21 cellular contexts compared by ENCODE assay signal in genomic region chr12:109841356-109841755, GRCh38. TPM values are rescaled to one million over a fixed set of nuclear protein-coding genes. Genes with fewer than 3 reads are reported as not detected.
DNase-seq lines count a peak whose midpoint lies in the region; ATAC-seq and TF ChIP-seq lines count a peak whose summit lies in the region.
"Had no signal": no experiment of that assay in that cellular context is flagged by ENCODE, and none has a peak within 500 bp of the region (broad histone marks: within the 10 kb centered on the region; RNA-seq: fewer than 3 reads in every experiment).

No MANE protein-coding gene starts in this region.

- H3K4me1 Mint-ChIP-seq in MCF 10A (ENCODE audit: insufficient read depth, unreplicated experiment): peaks cover 17% of the 10 kb centered on the region
- H3K4me1 Mint-ChIP-seq in mesothelial cell of epicardium: no peaks in the 10 kb centered on the region

- no peak overlapping the region for H3K4ac ChIP-seq in neuronal stem cell (ENCODE audit: low read length)

- H3K18ac ChIP-seq in neuronal stem cell (ENCODE audit: low read length): peak overlapping the region; percentile 46

- H3K9me3 ChIP-seq in mammary epithelial cell (replicated peaks; ENCODE audit: insufficient read depth, low read length) (no peaks in the 10 kb centered on the region), OCI-LY7 (ENCODE audit: low read length) (no peaks in the 10 kb centered on the region), neuronal stem cell (replicated peaks in 1 of 2; ENCODE audit: control insufficient read depth in 2 of 2, insufficient read depth in 1 of 2, low read depth in 1 of 2, low read length in 2 of 2) (no peaks in the 10 kb centered on the region)
- H3K9me3 ChIP-seq: MG63, Peyer's patch, SJSA1 had no signal

- H3K36me3 ChIP-seq in mammary epithelial cell (ENCODE audit: insufficient read depth, low read length) (no peaks in the 10 kb centered on the region), OCI-LY7 (ENCODE audit: insufficient read depth, low read length) (no peaks in the 10 kb centered on the region), neuronal stem cell (replicated peaks in 1 of 2; ENCODE audit: control insufficient read depth in 2 of 2, insufficient read depth in 2 of 2, low read length in 2 of 2) (no peaks in the 10 kb centered on the region)
- H3K36me3 ChIP-seq: MG63, Peyer's patch, SJSA1 had no signal

- no peak overlapping the region for H3K4me2 ChIP-seq in mammary epithelial cell (ENCODE audit: insufficient read depth, low read depth, low read length)
- H3K4me2 ChIP-seq in OCI-LY7 (ENCODE audit: low read length): no peak overlapping the region
- H3K4me2 ChIP-seq in neuronal stem cell (ENCODE audit: insufficient read depth, low read length, poor library complexity, severe bottlenecking): no peak overlapping the region

- WGBS in mammary epithelial cell (ENCODE audit: low coverage, missing lambda C conversion rate): 100% methylated on average over 5 of the region's 9 CpGs
- no CpG with 5 or more reads among the region's 9 CpGs for WGBS in neuronal stem cell (ENCODE audit: extremely low coverage in 2 of 2, insufficient read length in 2 of 2, insufficient replicate concordance in 1 of 2), 2 donors

- in situ Hi-C loops in mammary epithelial cell (cut with MboI; ENCODE audit: low sequenced_read_pairs in 2 of 2): loop anchor here in 1 of 2 donors (5.0 kb wide), 1 partner anchor 39 kb away; no protein-coding TSS in a partner anchor
- in situ Hi-C loops in ACHN (cut with HindIII; ENCODE audit: low pct_ligation_motif_present, low pct_unique_long_range_greater_than_20kb, low sequenced_read_pairs): no loop called here

- H3K79me2 ChIP-seq in mammary epithelial cell (ENCODE audit: insufficient read depth, low read length) (no peaks in the 10 kb centered on the region), OCI-LY7 (ENCODE audit: insufficient read depth, low read depth, low read length) (no peaks in the 10 kb centered on the region)

- H3K4me3 ChIP-seq in mammary epithelial cell (replicated peaks in 1 of 3; ENCODE audit: insufficient read depth in 1 of 3, low read depth in 2 of 3, low read length in 3 of 3): no peak overlapping the region
- no peak overlapping the region for H3K4me3 ChIP-seq in OCI-LY7 (ENCODE audit: low read depth, low read length, poor library complexity, severe bottlenecking)
- no peak overlapping the region for H3K4me3 ChIP-seq in neuronal stem cell (ENCODE audit: low read length in 2 of 2)
- H3K4me3 ChIP-seq: MG63, Peyer's patch, SJSA1 had no signal

- ATAC-seq in GM21825 (IDR thresholded peaks at IDR 0.05; ENCODE audit: unreplicated experiment): no peak
- ATAC-seq: Right ventricle myocardium inferior had no signal

- dilution Hi-C loops in mammary epithelial cell (cut with HindIII; ENCODE audit: low sequenced_read_pairs): no loop called here

- H3K27me3 ChIP-seq in mammary epithelial cell (ENCODE audit: insufficient read depth, low read length) (no peaks in the 10 kb centered on the region), neuronal stem cell (ENCODE audit: control insufficient read depth in 3 of 3, insufficient read depth in 3 of 3, low read depth in 1 of 3, low read length in 3 of 3) (no peaks in the 10 kb centered on the region)
- H3K27me3 ChIP-seq: MG63, Peyer's patch, SJSA1 had no signal

- H3K79me1 ChIP-seq in neuronal stem cell (ENCODE audit: low read depth, low read length): no peaks in the 10 kb centered on the region

- peak overlapping the region; percentile 8 for H3K27ac ChIP-seq in mammary epithelial cell (ENCODE audit: insufficient read depth, low read depth, low read length)
- no peak overlapping the region for H3K27ac ChIP-seq in OCI-LY7 (ENCODE audit: low read depth, low read length, poor library complexity, severe bottlenecking)
- H3K27ac ChIP-seq in neuronal stem cell (replicated peaks; ENCODE audit: low read length): no peak overlapping the region
- H3K27ac ChIP-seq: C4-2B, Peyer's patch, SJSA1 had no signal

- intact Hi-C loops in mammary epithelial cell (cut with micrococcal nuclease): loop anchor here (10.0 kb wide), 1 partner anchor 327 kb away; no protein-coding TSS in a partner anchor
- intact Hi-C loops in MCF 10A (cut with micrococcal nuclease): no loop called here
- intact Hi-C loops in OCI-LY7 (cut with micrococcal nuclease; ENCODE audit: unreplicated experiment): no loop called here

- no peak overlapping the region for H3K14ac ChIP-seq in neuronal stem cell (ENCODE audit: low read length)

- CTCF ChIA-PET in mammary epithelial cell (lab: Charles Lee; ENCODE audit: low non-redundant PET): no interaction called here
- CTCF ChIA-PET in MCF 10A (lab: Yijun Ruan, JAX): interaction anchor here (0.9 to 14.3 kb wide), 2 partner anchors 24 to 35 kb away, joined by 3 to 300 read pairs; no protein-coding TSS in a partner anchor
- CTCF ChIA-PET in OCI-LY7 (lab: Charles Lee; ENCODE audit: unreplicated experiment): interaction anchor here (0.6 kb wide), 1 partner anchor 68 kb away, joined by 3 read pairs; no protein-coding TSS in a partner anchor

- no peak overlapping the region for H2BK12ac ChIP-seq in neuronal stem cell (ENCODE audit: low read length)

- BruUV-seq in mammary epithelial cell (replicated peaks; lab: Mats Ljungman, UMichigan): no TSS peak
- BruUV-seq in MCF 10A (replicated peaks; lab: Mats Ljungman, UMichigan): no TSS peak
- no TSS peak for BruUV-seq in OCI-LY7 (replicated peaks; lab: Mats Ljungman, UMichigan)

- H4K91ac ChIP-seq in neuronal stem cell (ENCODE audit: low read depth, low read length, poor library complexity): no peak overlapping the region

- H3K9ac ChIP-seq in mammary epithelial cell (ENCODE audit: insufficient read depth, low read length) (no peak overlapping the region), neuronal stem cell (ENCODE audit: low read depth, low read length, poor library complexity) (no peak overlapping the region)

- no peak overlapping the region for H2BK120ac ChIP-seq in neuronal stem cell (ENCODE audit: low read depth, low read length)

- H3K27ac Mint-ChIP-seq in MCF 10A (ENCODE audit: low read depth, unreplicated experiment): no peak overlapping the region
- H3K27ac Mint-ChIP-seq in mesothelial cell of epicardium: no peak overlapping the region

- H3K9me2 ChIP-seq in OCI-LY7 (ENCODE audit: insufficient read depth, low read length): no peaks in the 10 kb centered on the region

- H3K23ac ChIP-seq in neuronal stem cell (ENCODE audit: low read depth, low read length, poor library complexity): no peak overlapping the region

- H4K8ac ChIP-seq in neuronal stem cell (ENCODE audit: low read depth, low read length): no peak overlapping the region

- H2AK5ac ChIP-seq in neuronal stem cell (ENCODE audit: low read depth, low read length): peak overlapping the region; percentile 15

- no peaks in the 10 kb centered on the region for H3K9me3 Mint-ChIP-seq in MCF 10A (ENCODE audit: unreplicated experiment)
- no peaks in the 10 kb centered on the region for H3K9me3 Mint-ChIP-seq in mesothelial cell of epicardium
- H3K9me3 Mint-ChIP-seq: CD8-positive, alpha-beta memory T cell had no signal

- POLR2A ChIA-PET in MCF 10A (lab: Yijun Ruan, JAX): no interaction called here
- POLR2A ChIA-PET in OCI-LY7 (lab: Charles Lee): no interaction called here

- H3K4me3 Mint-ChIP-seq in MCF 10A (ENCODE audit: unreplicated experiment) (no peak overlapping the region), mesothelial cell of epicardium (no peak overlapping the region)
- H3K4me3 Mint-ChIP-seq: CD8-positive, alpha-beta memory T cell had no signal

- DNase-seq in mammary epithelial cell (no peak), MCF 10A (ENCODE audit: unreplicated experiment) (no peak), OCI-LY7 (ENCODE audit: low spot score) (no peak), neuronal stem cell (ENCODE audit: low spot score) (no peak), mesothelial cell of epicardium (ENCODE audit: low spot score in 2 of 2, unreplicated experiment in 2 of 2) (no peak), ACHN (no peak)
- DNase-seq: CD8-positive, alpha-beta memory T cell; GDM1; GOT3; Kasumi-1; NCI-H1048; NK-92 treated with Interleukin-12 subunit alpha and Interleukin-12 subunit beta, amount 100 ng/mL, for 24 hours; T-helper 1 cell had no signal

- H3K4me1 ChIP-seq in mammary epithelial cell (ENCODE audit: insufficient read depth, low read length) (peaks cover 42% of the 10 kb centered on the region), OCI-LY7 (ENCODE audit: insufficient read depth, low read length, poor library complexity, severe bottlenecking) (peaks cover 9% of the 10 kb centered on the region), neuronal stem cell (ENCODE audit: control insufficient read depth in 2 of 2, insufficient read depth in 1 of 2, low read depth in 1 of 2, low read length in 2 of 2) (peaks cover 3 to 10% of the 10 kb centered on the region in 2 donors)

- TF ChIP-seq CTCF in mammary epithelial cell (conservative IDR thresholded peaks at IDR 0.05 in 1 of 2, IDR thresholded peaks at IDR 0.05 in 1 of 2; ENCODE audit: extremely low read depth in 1 of 2, insufficient read depth in 1 of 2, low read depth in 1 of 2, low read length in 2 of 2) (no peak), MCF 10A (IDR thresholded peaks at IDR 0.05; ENCODE audit: unreplicated experiment) (no peak), OCI-LY7 (conservative IDR thresholded peaks at IDR 0.05; ENCODE audit: low read length) (peak; percentile 45), mesothelial cell of epicardium (IDR thresholded peaks at IDR 0.05; ENCODE audit: unreplicated experiment) (no peak)

- H2BK15ac ChIP-seq in neuronal stem cell (ENCODE audit: low read length): peak overlapping the region; percentile 8

- no peak overlapping the region for H2AFZ ChIP-seq in mammary epithelial cell (ENCODE audit: low read depth, low read length)
- no peak overlapping the region for H2AFZ ChIP-seq in OCI-LY7 (ENCODE audit: low read length)
- H2AFZ ChIP-seq in neuronal stem cell (ENCODE audit: low read length): no peak overlapping the region

- no peaks in the 10 kb centered on the region for H3K27me3 Mint-ChIP-seq in MCF 10A (ENCODE audit: insufficient read depth, unreplicated experiment)
- H3K27me3 Mint-ChIP-seq in mesothelial cell of epicardium (ENCODE audit: low read depth): no peaks in the 10 kb centered on the region

- H4K20me1 ChIP-seq in mammary epithelial cell (ENCODE audit: insufficient read depth, low read length) (no peaks in the 10 kb centered on the region), OCI-LY7 (ENCODE audit: insufficient read depth, low read length) (no peaks in the 10 kb centered on the region)

- H2BK5ac ChIP-seq in neuronal stem cell (ENCODE audit: low read length): no peak overlapping the region

- H3K36me3 Mint-ChIP-seq in MCF 10A (ENCODE audit: insufficient read depth, unreplicated experiment) (no peaks in the 10 kb centered on the region), mesothelial cell of epicardium (no peaks in the 10 kb centered on the region)
- H3K36me3 Mint-ChIP-seq: CD8-positive, alpha-beta memory T cell had no signal

RNA-seq across cellular contexts. Expression of gene TRPV4, which starts 8.2 kb away (rescaled TPM):
- 1 to 10 TPM; 3.5 to 9.5 TPM for total RNA-seq in mammary epithelial cell
- polyA plus RNA-seq in mammary epithelial cell: 12.1 TPM
- polyA minus RNA-seq in mammary epithelial cell: 4.7 TPM
- total RNA-seq in MCF 10A (2022): 0.09 and 0.15 TPM in 2 replicates
- total RNA-seq in OCI-LY7 (2014; rRNA removed; shearing (Covaris generic)): 2.1 TPM in 1 of 2 replicates, not detected in the other
- total RNA-seq in OCI-LY7 (2022): not detected in 2 replicates
- polyA plus RNA-seq in neuronal stem cell (2013, experiment 1 of 2): 3.5 TPM
- polyA plus RNA-seq in neuronal stem cell (2013, experiment 2 of 2): 3.6 TPM
- total RNA-seq in mesothelial cell of epicardium: 3.7 to 4.3 TPM (median 4.1 TPM) in 3 replicates
- total RNA-seq: A172; CD8-positive, alpha-beta memory T cell; NCI-H460 had no signal
- polyA plus RNA-seq: CD8-positive, alpha-beta memory T cell had no signal

RNA-seq across cellular contexts. Expression of gene GLTP, which starts 39.0 kb away (rescaled TPM):
- total RNA-seq in mammary epithelial cell (10 to 100 TPM; 60.2 to 63.8 TPM), MCF 10A (2022) (37.2 and 53.3 TPM in 2 replicates), OCI-LY7 (2022) (27.1 and 27.3 TPM in 2 replicates), mesothelial cell of epicardium (23.8 to 25.7 TPM (median 24.3 TPM) in 3 replicates)
- 63.0 TPM for polyA plus RNA-seq in mammary epithelial cell
- polyA minus RNA-seq in mammary epithelial cell: 65.7 TPM
- total RNA-seq in OCI-LY7 (2014; rRNA removed; shearing (Covaris generic)): 18.6 and 24.0 TPM in 2 replicates
- polyA plus RNA-seq in neuronal stem cell (2013, experiment 1 of 2): 23.7 TPM
- polyA plus RNA-seq in neuronal stem cell (2013, experiment 2 of 2): 24.7 TPM

RNA-seq across cellular contexts. Expression of gene TCHP, which starts 58.7 kb away (rescaled TPM):
- total RNA-seq in mammary epithelial cell (10 to 100 TPM in 1 of 2 donors, 1 to 10 TPM in 1; 4.0 to 19.4 TPM), MCF 10A (2022) (26.4 and 36.3 TPM in 2 replicates), OCI-LY7 (2022) (28.2 and 29.8 TPM in 2 replicates), mesothelial cell of epicardium (16.6 to 18.6 TPM (median 18.0 TPM) in 3 replicates)
- polyA plus RNA-seq in mammary epithelial cell: 8.9 TPM
- polyA minus RNA-seq in mammary epithelial cell: 7.4 TPM
- total RNA-seq in OCI-LY7 (2014; rRNA removed; shearing (Covaris generic)): 13.3 and 15.0 TPM in 2 replicates
- 17.3 TPM for polyA plus RNA-seq in neuronal stem cell (2013, experiment 1 of 2)
- 17.6 TPM for polyA plus RNA-seq in neuronal stem cell (2013, experiment 2 of 2)
